In genomic region chr4:127229866-127230608, GRCh38 we compare ENCODE assay signal across 32 cellular contexts.
"Had no signal": no experiment of that assay in that cellular context is flagged by ENCODE, and none has a peak within 500 bp of the region (broad histone marks: within the 10 kb centered on the region; RNA-seq: fewer than 3 reads in every experiment).

No MANE protein-coding gene starts in this region.

- ATAC-seq: activated naive CD4-positive, alpha-beta T cell treated with anti-CD3 and anti-CD28 coated beads, Interleukin-2, amount 50 U/mL, for 72 hours; activated T-cell treated with anti-CD3 and anti-CD28 coated beads, Interleukin-2, amount 50 U/mL, for 4 hours; K562; Panc1 had no signal

- H3K27ac ChIP-seq: brain microvascular endothelial cell, SJCRH30, VCaP had no signal

- H3K27ac Mint-ChIP-seq: activated B cell treated with CpG ODN at 0.5 μM for 24 hours; activated CD4-positive, alpha-beta memory T cell treated with anti-CD3 and anti-CD28 coated beads for 36 hours; activated naive CD4-positive, alpha-beta T cell treated with anti-CD3 and anti-CD28 coated beads for 36 hours; activated naive CD4-positive, alpha-beta T cell treated with anti-CD3 and anti-CD28 coated beads, Interleukin-2, amount 50 U/mL, for 72 hours; activated T-helper 1 cell treated with anti-CD3 and anti-CD28 coated beads, Interleukin-12 subunit alpha, Interleukin-12 subunit beta, Interleukin-2, Interleukin-4 antibody, amounts not matched to agents 30 ng/mL and 10 ng/mL and 1 ng/mL, durations not matched to agents 14 hours and 24 hours and 36 hours had no signal

- H3K27me3 Mint-ChIP-seq: activated B cell treated with CpG ODN at 0.5 μM for 24 hours; activated CD4-positive, alpha-beta memory T cell treated with anti-CD3 and anti-CD28 coated beads for 36 hours; central memory CD8-positive, alpha-beta T cell had no signal

- H3K4me3 ChIP-seq: K562, SJCRH30 had no signal

- H3K36me3 Mint-ChIP-seq: activated CD4-positive, alpha-beta memory T cell treated with anti-CD3 and anti-CD28 coated beads for 36 hours; activated naive CD4-positive, alpha-beta T cell treated with anti-CD3 and anti-CD28 coated beads, Interleukin-2, amount 50 U/mL, for 72 hours had no signal

- H3K27me3 ChIP-seq: brain microvascular endothelial cell, SJCRH30 had no signal

- DNase-seq: activated B cell treated with CpG ODN at 0.5 μM for 24 hours; activated CD4-positive, alpha-beta memory T cell treated with anti-CD3 and anti-CD28 coated beads for 36 hours; activated CD4-positive, alpha-beta T cell treated with anti-CD3 and anti-CD28 coated beads for 4 hours; activated CD4-positive, alpha-beta T cell treated with anti-CD3 and anti-CD28 coated beads, Interleukin-2, amount 50 U/mL, for 1 hour; activated CD4-positive, CD25-positive, alpha-beta regulatory T cell treated with anti-CD3 and anti-CD28 coated beads, Interleukin-2, amount 50 U/mL, for 72 hours; activated CD8-positive, alpha-beta memory T cell treated with anti-CD3 and anti-CD28 coated beads, Interleukin-2, amount 50 U/mL, for 4 hours; activated gamma-delta T cell treated with Interleukin-2 at 50 U/mL for 16 hours; activated naive CD4-positive, alpha-beta T cell treated with anti-CD3 and anti-CD28 coated beads for 36 hours; activated T-cell treated with anti-CD3 and anti-CD28 coated beads for 4 hours; activated T-cell treated with anti-CD3 and anti-CD28 coated beads, Interleukin-2, amount 50 U/mL, for 4 hours; aorta; brain microvascular endothelial cell; NCI-H1105; NCI-H1417 treated with DMSO at 0.1 percent for 48 hours; NCI-H187 treated with DMSO at 0.1 percent for 48 hours; NCI-H2081; NCI-H2171 treated with DMSO at 0.1 percent for 48 hours; NCI-H2227 treated with DMSO at 0.1 percent for 48 hours; NCI-H524; NCI-H69; SHP77; SJCRH30; SW 1271; T-helper 1 cell; T-helper 2 cell; T-helper 9 cell had no signal

- H3K36me3 ChIP-seq: brain microvascular endothelial cell, SJCRH30 had no signal

- H3K9me3 ChIP-seq: SJCRH30 had no signal

- H3K4me3 Mint-ChIP-seq: activated B cell treated with CpG ODN at 0.5 μM for 24 hours; activated CD4-positive, alpha-beta memory T cell treated with anti-CD3 and anti-CD28 coated beads for 36 hours; activated naive CD4-positive, alpha-beta T cell treated with anti-CD3 and anti-CD28 coated beads for 36 hours; activated T-cell treated with anti-CD3 and anti-CD28 coated beads, Interleukin-2, amount 50 U/mL, for 4 hours; activated T-helper 1 cell treated with anti-CD3 and anti-CD28 coated beads, Interleukin-12 subunit alpha, Interleukin-12 subunit beta, Interleukin-2, Interleukin-4 antibody, amounts not matched to agents 30 ng/mL and 10 ng/mL and 1 ng/mL, durations not matched to agents 14 hours and 24 hours and 36 hours; central memory CD8-positive, alpha-beta T cell had no signal

- H3K4me1 Mint-ChIP-seq: activated B cell treated with CpG ODN at 0.5 μM for 24 hours; central memory CD8-positive, alpha-beta T cell had no signal

- H3K4me1 ChIP-seq: SJCRH30 had no signal
